Comparison of ENCODE assay signal across 1 cellular context in genomic region chr10:91632671-91633550, GRCh38.
TF ChIP-seq lines count a peak whose summit lies in the region.

Gene PPP1R3C, minus strand, starts transcription at chr10:91633071. Its CDS starts 102 bp downstream, at chr10:91632969.

TF ChIP-seq in HepG2, 621 proteins besides CTCF, POLR2A, EP300 and RAD21 (continued from another document and continues in another):
- TF ChIP-seq, protein P1, sequence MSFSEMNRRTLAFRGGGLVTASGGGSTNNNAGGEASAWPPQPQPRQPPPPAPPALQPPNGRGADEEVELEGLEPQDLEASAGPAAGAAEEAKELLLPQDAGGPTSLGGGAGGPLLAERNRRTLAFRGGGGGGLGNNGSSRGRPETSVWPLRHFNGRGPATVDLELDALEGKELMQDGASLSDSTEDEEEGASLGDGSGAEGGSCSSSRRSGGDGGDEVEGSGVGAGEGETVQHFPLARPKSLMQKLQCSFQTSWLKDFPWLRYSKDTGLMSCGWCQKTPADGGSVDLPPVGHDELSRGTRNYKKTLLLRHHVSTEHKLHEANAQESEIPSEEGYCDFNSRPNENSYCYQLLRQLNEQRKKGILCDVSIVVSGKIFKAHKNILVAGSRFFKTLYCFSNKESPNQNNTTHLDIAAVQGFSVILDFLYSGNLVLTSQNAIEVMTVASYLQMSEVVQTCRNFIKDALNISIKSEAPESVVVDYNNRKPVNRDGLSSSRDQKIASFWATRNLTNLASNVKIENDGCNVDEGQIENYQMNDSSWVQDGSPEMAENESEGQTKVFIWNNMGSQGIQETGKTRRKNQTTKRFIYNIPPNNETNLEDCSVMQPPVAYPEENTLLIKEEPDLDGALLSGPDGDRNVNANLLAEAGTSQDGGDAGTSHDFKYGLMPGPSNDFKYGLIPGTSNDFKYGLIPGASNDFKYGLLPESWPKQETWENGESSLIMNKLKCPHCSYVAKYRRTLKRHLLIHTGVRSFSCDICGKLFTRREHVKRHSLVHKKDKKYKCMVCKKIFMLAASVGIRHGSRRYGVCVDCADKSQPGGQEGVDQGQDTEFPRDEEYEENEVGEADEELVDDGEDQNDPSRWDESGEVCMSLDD (CRISPR knock-in tag; IDR thresholded peaks at IDR 0.05; ENCODE audit: borderline replicate concordance), result peak; percentile 99
- TF ChIP-seq TAF15 (IDR thresholded peaks at IDR 0.05; ENCODE audit: low read depth, low read length, poor library complexity, severe bottlenecking) (peak; percentile 98), MLX (CRISPR knock-in tag; IDR thresholded peaks at IDR 0.05) (peak; percentile 98), ZMAT3 (CRISPR knock-in tag; conservative IDR thresholded peaks at IDR 0.05) (peak; percentile 97; the same call in 1 of the 2 replicates), ATF1 (CRISPR knock-in tag; IDR thresholded peaks at IDR 0.05) (peak; percentile 43), THAP8 (CRISPR knock-in tag; IDR thresholded peaks at IDR 0.05; ENCODE audit: borderline replicate concordance) (no peak; the same call in 1 of the 2 replicates), ZNF432 (CRISPR knock-in tag; IDR thresholded peaks at IDR 0.05; ENCODE audit: borderline replicate concordance) (0 out of 2 replicates have a peak, but pooled peaks have one; percentile 48), AHR (CRISPR knock-in tag; IDR thresholded peaks at IDR 0.05) (peak; percentile 96), FOXK1 (CRISPR knock-in tag; IDR thresholded peaks at IDR 0.05; ENCODE audit: borderline replicate concordance, low read depth) (0 out of 2 replicates have a peak, but pooled peaks have one; percentile 61), ZFP90 (CRISPR knock-in tag; IDR thresholded peaks at IDR 0.05; ENCODE audit: borderline replicate concordance) (peak; percentile 97; the same call in 1 of the 2 replicates), ZFP36L1 (CRISPR knock-in tag; IDR thresholded peaks at IDR 0.05) (peak; percentile 100), NFE2L1 (CRISPR knock-in tag; IDR thresholded peaks at IDR 0.05; ENCODE audit: borderline replicate concordance) (peak; percentile 72; the same call in 1 of the 2 replicates), MTA3 (CRISPR knock-in tag; IDR thresholded peaks at IDR 0.05) (no peak), IRX3 (CRISPR knock-in tag; IDR thresholded peaks at IDR 0.05; ENCODE audit: borderline replicate concordance, low read depth) (peak; percentile 79; the same call in 1 of the 2 replicates), ZNF407 (CRISPR knock-in tag; IDR thresholded peaks at IDR 0.05; ENCODE audit: not compliant biosample characterization) (peak; percentile 97), CHD4 (IDR thresholded peaks at IDR 0.05; ENCODE audit: borderline replicate concordance, low read length) (no peak), ZFYVE20 (CRISPR knock-in tag; IDR thresholded peaks at IDR 0.05; ENCODE audit: borderline replicate concordance, low read depth) (no peak), NFKBIZ (CRISPR knock-in tag; IDR thresholded peaks at IDR 0.05) (0 out of 2 replicates have a peak, but pooled peaks have one; percentile 65), MED1 (CRISPR knock-in tag; IDR thresholded peaks at IDR 0.05) (peak; percentile 94), ZNF770 (CRISPR knock-in tag; IDR thresholded peaks at IDR 0.05) (peak; percentile 87), HMGXB4 (CRISPR knock-in tag; IDR thresholded peaks at IDR 0.05; ENCODE audit: borderline replicate concordance in 1 of 2, low read depth in 1 of 2) (peak; percentile 95 to 97), MAF1 (CRISPR knock-in tag; IDR thresholded peaks at IDR 0.05; ENCODE audit: borderline replicate concordance) (peak; percentile 78; the same call in 1 of the 2 replicates), ARHGAP35 (CRISPR knock-in tag; IDR thresholded peaks at IDR 0.05; ENCODE audit: borderline replicate concordance) (peak; percentile 92; the same call in 1 of the 2 replicates), TAF1 (CRISPR knock-in tag; IDR thresholded peaks at IDR 0.05) (peak; percentile 94), KLF6 (CRISPR knock-in tag; IDR thresholded peaks at IDR 0.05) (peak; percentile 95), FOXA3 (CRISPR knock-in tag; IDR thresholded peaks at IDR 0.05) (peak; percentile 77), ZNF563 (CRISPR knock-in tag; IDR thresholded peaks at IDR 0.05) (peak; percentile 98), ZNF230 (CRISPR knock-in tag; IDR thresholded peaks at IDR 0.05) (peak; percentile 90), SSRP1 (CRISPR knock-in tag; IDR thresholded peaks at IDR 0.05) (no peak), KDM5A (IDR thresholded peaks at IDR 0.05; ENCODE audit: borderline replicate concordance, low read length) (peak; percentile 59; the same call in 1 of the 2 replicates), PPARG (CRISPR knock-in tag; conservative IDR thresholded peaks at IDR 0.05) (peak; percentile 82), ZKSCAN8 (CRISPR knock-in tag; IDR thresholded peaks at IDR 0.05; ENCODE audit: borderline replicate concordance) (peak; percentile 80; the same call in 1 of the 2 replicates)
- TF ChIP-seq, protein P2, sequence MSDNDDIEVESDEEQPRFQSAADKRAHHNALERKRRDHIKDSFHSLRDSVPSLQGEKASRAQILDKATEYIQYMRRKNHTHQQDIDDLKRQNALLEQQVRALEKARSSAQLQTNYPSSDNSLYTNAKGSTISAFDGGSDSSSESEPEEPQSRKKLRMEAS (IDR thresholded peaks at IDR 0.05), result peak; percentile 97
- TF ChIP-seq, protein P3, sequence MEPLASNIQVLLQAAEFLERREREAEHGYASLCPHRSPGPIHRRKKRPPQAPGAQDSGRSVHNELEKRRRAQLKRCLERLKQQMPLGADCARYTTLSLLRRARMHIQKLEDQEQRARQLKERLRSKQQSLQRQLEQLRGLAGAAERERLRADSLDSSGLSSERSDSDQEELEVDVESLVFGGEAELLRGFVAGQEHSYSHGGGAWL (CRISPR knock-in tag; IDR thresholded peaks at IDR 0.05), result peak; percentile 97
- TF ChIP-seq, protein P4, sequence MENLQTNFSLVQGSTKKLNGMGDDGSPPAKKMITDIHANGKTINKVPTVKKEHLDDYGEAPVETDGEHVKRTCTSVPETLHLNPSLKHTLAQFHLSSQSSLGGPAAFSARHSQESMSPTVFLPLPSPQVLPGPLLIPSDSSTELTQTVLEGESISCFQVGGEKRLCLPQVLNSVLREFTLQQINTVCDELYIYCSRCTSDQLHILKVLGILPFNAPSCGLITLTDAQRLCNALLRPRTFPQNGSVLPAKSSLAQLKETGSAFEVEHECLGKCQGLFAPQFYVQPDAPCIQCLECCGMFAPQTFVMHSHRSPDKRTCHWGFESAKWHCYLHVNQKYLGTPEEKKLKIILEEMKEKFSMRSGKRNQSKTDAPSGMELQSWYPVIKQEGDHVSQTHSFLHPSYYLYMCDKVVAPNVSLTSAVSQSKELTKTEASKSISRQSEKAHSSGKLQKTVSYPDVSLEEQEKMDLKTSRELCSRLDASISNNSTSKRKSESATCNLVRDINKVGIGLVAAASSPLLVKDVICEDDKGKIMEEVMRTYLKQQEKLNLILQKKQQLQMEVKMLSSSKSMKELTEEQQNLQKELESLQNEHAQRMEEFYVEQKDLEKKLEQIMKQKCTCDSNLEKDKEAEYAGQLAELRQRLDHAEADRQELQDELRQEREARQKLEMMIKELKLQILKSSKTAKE (CRISPR knock-in tag; IDR thresholded peaks at IDR 0.05; ENCODE audit: borderline replicate concordance), result peak; percentile 51; the same call in 1 of the 2 replicates
- TF ChIP-seq, protein P5, sequence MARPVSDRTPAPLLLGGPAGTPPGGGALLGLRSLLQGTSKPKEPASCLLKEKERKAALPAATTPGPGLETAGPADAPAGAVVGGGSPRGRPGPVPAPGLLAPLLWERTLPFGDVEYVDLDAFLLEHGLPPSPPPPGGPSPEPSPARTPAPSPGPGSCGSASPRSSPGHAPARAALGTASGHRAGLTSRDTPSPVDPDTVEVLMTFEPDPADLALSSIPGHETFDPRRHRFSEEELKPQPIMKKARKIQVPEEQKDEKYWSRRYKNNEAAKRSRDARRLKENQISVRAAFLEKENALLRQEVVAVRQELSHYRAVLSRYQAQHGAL (CRISPR knock-in tag; IDR thresholded peaks at IDR 0.05; ENCODE audit: not compliant biosample characterization), result peak; percentile 87
